Comparison of ENCODE assay signal across 1 cellular context in genomic region chr4:56976878-56977320, GRCh38.
TF ChIP-seq lines count a peak whose summit lies in the region.

No MANE protein-coding gene starts in this region.

TF ChIP-seq in H1, 55 proteins besides CTCF, POLR2A, EP300 and RAD21 (continued from another document):
- TF ChIP-seq E2F6 (IDR thresholded peaks at IDR 0.05) (0 out of 2 replicates have a peak, but pooled peaks have one; percentile 8), PHF8 (conservative IDR thresholded peaks at IDR 0.05; ENCODE audit: low read depth, low read length) (peak; percentile 31; the same call in 1 of the 2 replicates), MAX (IDR thresholded peaks at IDR 0.05) (peak; percentile 40; the same call in 1 of the 2 replicates), HDAC2 (IDR thresholded peaks at IDR 0.05; ENCODE audit: borderline replicate concordance in 1 of 2, low read depth in 2 of 2, low read length in 2 of 2) (peak in 1 of 2 experiments; percentile 81; a peak in 2 of 4 replicates), CREB1 (IDR thresholded peaks at IDR 0.05) (no peak), MAFK (IDR thresholded peaks at IDR 0.05; ENCODE audit: low read depth, low read length) (no peak), POLR2AphosphoS5 (IDR thresholded peaks at IDR 0.05; ENCODE audit: low read depth, low read length) (0 out of 2 replicates have a peak, but pooled peaks have one; percentile 31), SIN3A (conservative IDR thresholded peaks at IDR 0.05 in 1 of 2, IDR thresholded peaks at IDR 0.05 in 1 of 2; ENCODE audit: low read depth in 1 of 2, low read length in 2 of 2) (peak; percentile 38 to 47; a peak in 1 of 4 replicates), RBBP5 (IDR thresholded peaks at IDR 0.05; ENCODE audit: borderline replicate concordance, low read depth, low read length) (peak; percentile 70; the same call in 1 of the 2 replicates), KDM1A (IDR thresholded peaks at IDR 0.05; ENCODE audit: borderline replicate concordance, low read length) (no peak), RFX5 (IDR thresholded peaks at IDR 0.05; ENCODE audit: borderline replicate concordance, low read depth, low read length) (no peak)
